39 cellular contexts compared by ENCODE assay signal in genomic region chr4:87811977-87812376, GRCh38. TPM values are rescaled to one million over a fixed set of nuclear protein-coding genes. Genes with fewer than 3 reads are reported as not detected.
"Had no signal": no experiment of that assay in that cellular context is flagged by ENCODE, and none has a peak within 500 bp of the region (broad histone marks: within the 10 kb centered on the region; RNA-seq: fewer than 3 reads in every experiment).

No MANE protein-coding gene starts in this region.

- H3K27ac Mint-ChIP-seq: activated CD4-positive, alpha-beta memory T cell treated with anti-CD3 and anti-CD28 coated beads, Interleukin-2, amount 10 ng/mL, durations not matched to agents 7 days and 5 days; activated naive CD8-positive, alpha-beta T cell treated with anti-CD3 and anti-CD28 coated beads for 36 hours; activated T-cell treated with anti-CD3 and anti-CD28 coated beads, Interleukin-2, amount 50 U/mL, for 72 hours; activated T-helper 17 cell treated with anti-CD3 and anti-CD28 coated beads, Interleukin-2, amount 50 U/mL, for 72 hours; brain had no signal

- DNase-seq: activated CD4-positive, alpha-beta memory T cell treated with anti-CD3 and anti-CD28 coated beads, Interleukin-2, amount 10 ng/mL, durations not matched to agents 7 days and 5 days; activated CD4-positive, alpha-beta T cell treated with anti-CD3 and anti-CD28 coated beads for 1 hour; activated CD4-positive, alpha-beta T cell treated with anti-CD3 and anti-CD28 coated beads for 48 hours; activated CD4-positive, CD25-positive, alpha-beta regulatory T cell; activated CD8-positive, alpha-beta memory T cell treated with anti-CD3 and anti-CD28 coated beads for 24 hours; activated effector memory CD4-positive, alpha-beta T cell treated with anti-CD3 and anti-CD28 coated beads, Interleukin-2, amount 50 U/mL, for 16 hours; activated naive CD4-positive, alpha-beta T cell; activated naive CD4-positive, alpha-beta T cell treated with anti-CD3 and anti-CD28 coated beads, Interleukin-2, amount 50 U/mL, for 16 hours; activated naive CD8-positive, alpha-beta T cell treated with anti-CD3 and anti-CD28 coated beads for 36 hours; activated T-cell treated with anti-CD3 and anti-CD28 coated beads, Interleukin-2, amount 50 U/mL, for 1 hour; activated T-cell treated with anti-CD3 and anti-CD28 coated beads, Interleukin-2, amount 50 U/mL, for 72 hours; amygdala; caudate nucleus; cerebellar nuclear complex; Karpas-422; NCI-H1105; NCI-H1417 treated with DMSO at 0.1 percent for 48 hours; NCI-H187 treated with DMSO at 0.1 percent for 48 hours; NCI-H2081; NCI-H2171 treated with DMSO at 0.1 percent for 48 hours; NCI-H2227 treated with DMSO at 0.1 percent for 48 hours; NCI-H524 treated with DMSO at 0.1 percent for 48 hours; PC-9; SIG-M5; T1000; WERI-Rb-1 had no signal

- H3K27ac ChIP-seq: ascending aorta, PC-9, RWPE1, WERI-Rb-1 had no signal

- H3K27me3 Mint-ChIP-seq: activated naive CD8-positive, alpha-beta T cell treated with anti-CD3 and anti-CD28 coated beads for 36 hours had no signal

- H3K4me3 ChIP-seq: ascending aorta, PC-9 had no signal

- H3K36me3 Mint-ChIP-seq: activated naive CD8-positive, alpha-beta T cell treated with anti-CD3 and anti-CD28 coated beads for 36 hours; brain had no signal

- H3K36me3 ChIP-seq: ascending aorta, WERI-Rb-1 had no signal

- H3K9me3 ChIP-seq: ascending aorta had no signal

- H3K4me1 ChIP-seq: ascending aorta had no signal

- FAIRE-seq: bronchial epithelial cell, RCC 7860 had no signal

- H3K27me3 ChIP-seq: ascending aorta had no signal

- H3K9me3 Mint-ChIP-seq: activated CD4-positive, alpha-beta memory T cell treated with anti-CD3 and anti-CD28 coated beads, Interleukin-2, amount 10 ng/mL, durations not matched to agents 7 days and 5 days; activated naive CD8-positive, alpha-beta T cell treated with anti-CD3 and anti-CD28 coated beads for 36 hours had no signal

- H2AFZ ChIP-seq: PC-9 had no signal

- H3K4me3 Mint-ChIP-seq: activated CD4-positive, alpha-beta memory T cell treated with anti-CD3 and anti-CD28 coated beads, Interleukin-2, amount 10 ng/mL, durations not matched to agents 7 days and 5 days; activated naive CD8-positive, alpha-beta T cell treated with anti-CD3 and anti-CD28 coated beads for 36 hours; activated T-cell treated with anti-CD3 and anti-CD28 coated beads, Interleukin-2, amount 50 U/mL, for 72 hours; activated T-helper 17 cell treated with anti-CD3 and anti-CD28 coated beads, Interleukin-2, amount 50 U/mL, for 72 hours; brain had no signal

- H3K4me1 Mint-ChIP-seq: activated CD4-positive, alpha-beta memory T cell treated with anti-CD3 and anti-CD28 coated beads, Interleukin-2, amount 10 ng/mL, durations not matched to agents 7 days and 5 days; activated naive CD8-positive, alpha-beta T cell treated with anti-CD3 and anti-CD28 coated beads for 36 hours; activated T-helper 17 cell treated with anti-CD3 and anti-CD28 coated beads, Interleukin-2, amount 50 U/mL, for 72 hours; brain had no signal

- H3K4me2 ChIP-seq: PC-9 had no signal

RNA-seq across cellular contexts. Expression of gene IBSP, which starts 12.6 kb away (rescaled TPM):
- total RNA-seq: activated CD4-positive, alpha-beta memory T cell treated with anti-CD3 and anti-CD28 coated beads, Interleukin-2, amount 10 ng/mL, durations not matched to agents 7 days and 5 days; activated naive CD8-positive, alpha-beta T cell treated with anti-CD3 and anti-CD28 coated beads for 36 hours; activated T-cell treated with anti-CD3 and anti-CD28 coated beads, Interleukin-2, amount 50 U/mL, for 72 hours; activated T-helper 17 cell treated with anti-CD3 and anti-CD28 coated beads, Interleukin-2, amount 50 U/mL, for 72 hours; ascending aorta; bronchial epithelial cell; MCF 10A; NCI-H460; PC-9; Right ventricle myocardium inferior; SK-MEL-5; T-helper 1 cell treated with Interleukin-12 subunit alpha and Interleukin-12 subunit beta and Interleukin-4 antibody, amounts not matched to agents 30 ng/mL and 1 ng/mL, for 36 hours; T-helper 2 cell treated with Interferon-gamma antibody and Interleukin-4, amounts not matched to agents 100 ng/mL and 5 ng/mL, for 36 hours had no signal

RNA-seq across cellular contexts. Expression of gene MEPE, which starts 20.8 kb away (rescaled TPM):
- total RNA-seq: activated CD4-positive, alpha-beta memory T cell treated with anti-CD3 and anti-CD28 coated beads, Interleukin-2, amount 10 ng/mL, durations not matched to agents 7 days and 5 days; activated naive CD8-positive, alpha-beta T cell treated with anti-CD3 and anti-CD28 coated beads for 36 hours; activated T-cell treated with anti-CD3 and anti-CD28 coated beads, Interleukin-2, amount 50 U/mL, for 72 hours; activated T-helper 17 cell treated with anti-CD3 and anti-CD28 coated beads, Interleukin-2, amount 50 U/mL, for 72 hours; ascending aorta; bronchial epithelial cell; MCF 10A; NCI-H460; PC-9; Right ventricle myocardium inferior; SK-MEL-5; T-helper 1 cell treated with Interleukin-12 subunit alpha and Interleukin-12 subunit beta and Interleukin-4 antibody, amounts not matched to agents 30 ng/mL and 1 ng/mL, for 36 hours; T-helper 2 cell treated with Interferon-gamma antibody and Interleukin-4, amounts not matched to agents 100 ng/mL and 5 ng/mL, for 36 hours had no signal
- polyA plus RNA-seq: adipose tissue had no signal
